Comparison of ENCODE assay signal across 1 cellular context in the genomic region with DNA sequence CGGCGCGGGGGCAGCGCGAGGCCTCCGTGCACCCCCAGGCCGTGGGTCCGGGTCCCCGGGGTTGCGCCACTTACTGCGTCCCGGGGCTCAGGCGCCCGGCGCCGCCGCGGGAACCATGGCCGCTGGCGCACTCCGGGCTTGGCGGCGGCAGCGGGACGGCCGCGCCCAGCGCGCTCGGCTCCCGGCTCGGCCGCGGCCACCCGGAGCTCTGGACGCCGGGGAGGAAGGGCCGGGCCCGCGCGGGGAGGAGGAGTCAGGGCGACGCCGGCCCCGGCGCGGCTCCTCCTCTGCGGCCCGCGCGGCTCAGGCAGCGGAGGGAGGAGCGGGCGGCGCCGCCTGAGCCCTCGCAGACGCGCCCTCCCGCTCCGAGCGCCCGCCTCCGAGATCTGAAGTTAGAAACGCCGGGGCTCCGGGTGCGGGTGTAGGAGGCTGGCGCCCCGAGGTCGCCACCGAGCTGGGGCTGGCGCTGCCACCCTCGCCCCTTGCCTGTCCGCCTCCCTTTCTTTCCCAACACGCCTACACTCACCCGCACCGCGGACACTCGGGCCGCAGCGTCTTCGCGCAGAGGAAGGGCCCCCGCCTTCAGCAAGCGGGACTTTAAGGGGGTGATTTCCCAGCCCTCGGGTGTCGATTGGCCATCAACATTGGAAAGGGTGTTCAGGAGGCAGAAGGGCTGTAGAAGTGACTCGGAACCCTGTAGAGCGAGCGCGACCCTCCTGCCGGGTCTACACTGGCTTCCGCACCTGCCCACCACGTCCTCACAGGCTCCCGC.
TF ChIP-seq lines count a peak whose summit lies in the region.

A gene with protein sequence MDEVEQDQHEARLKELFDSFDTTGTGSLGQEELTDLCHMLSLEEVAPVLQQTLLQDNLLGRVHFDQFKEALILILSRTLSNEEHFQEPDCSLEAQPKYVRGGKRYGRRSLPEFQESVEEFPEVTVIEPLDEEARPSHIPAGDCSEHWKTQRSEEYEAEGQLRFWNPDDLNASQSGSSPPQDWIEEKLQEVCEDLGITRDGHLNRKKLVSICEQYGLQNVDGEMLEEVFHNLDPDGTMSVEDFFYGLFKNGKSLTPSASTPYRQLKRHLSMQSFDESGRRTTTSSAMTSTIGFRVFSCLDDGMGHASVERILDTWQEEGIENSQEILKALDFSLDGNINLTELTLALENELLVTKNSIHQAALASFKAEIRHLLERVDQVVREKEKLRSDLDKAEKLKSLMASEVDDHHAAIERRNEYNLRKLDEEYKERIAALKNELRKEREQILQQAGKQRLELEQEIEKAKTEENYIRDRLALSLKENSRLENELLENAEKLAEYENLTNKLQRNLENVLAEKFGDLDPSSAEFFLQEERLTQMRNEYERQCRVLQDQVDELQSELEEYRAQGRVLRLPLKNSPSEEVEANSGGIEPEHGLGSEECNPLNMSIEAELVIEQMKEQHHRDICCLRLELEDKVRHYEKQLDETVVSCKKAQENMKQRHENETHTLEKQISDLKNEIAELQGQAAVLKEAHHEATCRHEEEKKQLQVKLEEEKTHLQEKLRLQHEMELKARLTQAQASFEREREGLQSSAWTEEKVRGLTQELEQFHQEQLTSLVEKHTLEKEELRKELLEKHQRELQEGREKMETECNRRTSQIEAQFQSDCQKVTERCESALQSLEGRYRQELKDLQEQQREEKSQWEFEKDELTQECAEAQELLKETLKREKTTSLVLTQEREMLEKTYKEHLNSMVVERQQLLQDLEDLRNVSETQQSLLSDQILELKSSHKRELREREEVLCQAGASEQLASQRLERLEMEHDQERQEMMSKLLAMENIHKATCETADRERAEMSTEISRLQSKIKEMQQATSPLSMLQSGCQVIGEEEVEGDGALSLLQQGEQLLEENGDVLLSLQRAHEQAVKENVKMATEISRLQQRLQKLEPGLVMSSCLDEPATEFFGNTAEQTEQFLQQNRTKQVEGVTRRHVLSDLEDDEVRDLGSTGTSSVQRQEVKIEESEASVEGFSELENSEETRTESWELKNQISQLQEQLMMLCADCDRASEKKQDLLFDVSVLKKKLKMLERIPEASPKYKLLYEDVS (N-terminal part only) (minus strand): TSS at position 231 of the 772 bp plus-strand sequence. CDS start 9,106 bp downstream, outside the sequence.

TF ChIP-seq in GM12878, 131 proteins besides CTCF, POLR2A, EP300 and RAD21 (continued from another document):
- TF ChIP-seq, protein P1, sequence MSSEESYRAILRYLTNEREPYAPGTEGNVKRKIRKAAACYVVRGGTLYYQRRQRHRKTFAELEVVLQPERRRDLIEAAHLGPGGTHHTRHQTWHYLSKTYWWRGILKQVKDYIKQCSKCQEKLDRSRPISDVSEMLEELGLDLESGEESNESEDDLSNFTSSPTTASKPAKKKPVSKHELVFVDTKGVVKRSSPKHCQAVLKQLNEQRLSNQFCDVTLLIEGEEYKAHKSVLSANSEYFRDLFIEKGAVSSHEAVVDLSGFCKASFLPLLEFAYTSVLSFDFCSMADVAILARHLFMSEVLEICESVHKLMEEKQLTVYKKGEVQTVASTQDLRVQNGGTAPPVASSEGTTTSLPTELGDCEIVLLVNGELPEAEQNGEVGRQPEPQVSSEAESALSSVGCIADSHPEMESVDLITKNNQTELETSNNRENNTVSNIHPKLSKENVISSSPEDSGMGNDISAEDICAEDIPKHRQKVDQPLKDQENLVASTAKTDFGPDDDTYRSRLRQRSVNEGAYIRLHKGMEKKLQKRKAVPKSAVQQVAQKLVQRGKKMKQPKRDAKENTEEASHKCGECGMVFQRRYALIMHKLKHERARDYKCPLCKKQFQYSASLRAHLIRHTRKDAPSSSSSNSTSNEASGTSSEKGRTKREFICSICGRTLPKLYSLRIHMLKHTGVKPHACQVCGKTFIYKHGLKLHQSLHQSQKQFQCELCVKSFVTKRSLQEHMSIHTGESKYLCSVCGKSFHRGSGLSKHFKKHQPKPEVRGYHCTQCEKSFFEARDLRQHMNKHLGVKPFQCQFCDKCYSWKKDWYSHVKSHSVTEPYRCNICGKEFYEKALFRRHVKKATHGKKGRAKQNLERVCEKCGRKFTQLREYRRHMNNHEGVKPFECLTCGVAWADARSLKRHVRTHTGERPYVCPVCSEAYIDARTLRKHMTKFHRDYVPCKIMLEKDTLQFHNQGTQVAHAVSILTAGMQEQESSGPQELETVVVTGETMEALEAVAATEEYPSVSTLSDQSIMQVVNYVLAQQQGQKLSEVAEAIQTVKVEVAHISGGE (CRISPR knock-in tag; IDR thresholded peaks at IDR 0.05): no peak
- peak; percentile 23; the same call in 1 of the 2 replicates for TF ChIP-seq ZBTB40 (IDR thresholded peaks at IDR 0.05; ENCODE audit: borderline replicate concordance)
- no peak for TF ChIP-seq IRF3 (IDR thresholded peaks at IDR 0.05)
